ENCODE assay signal across 22 cellular contexts in genomic region chr2:39225564-39225963, GRCh38. TPM values are rescaled to one million over a fixed set of nuclear protein-coding genes. Genes with fewer than 3 reads are reported as not detected.
DNase-seq lines count a peak whose midpoint lies in the region; ATAC-seq and TF ChIP-seq lines count a peak whose summit lies in the region.
"Had no signal": no experiment of that assay in that cellular context is flagged by ENCODE, and none has a peak within 500 bp of the region (broad histone marks: within the 10 kb centered on the region; RNA-seq: fewer than 3 reads in every experiment).

No MANE protein-coding gene starts in this region.

- POLR2A ChIA-PET in activated CD8-positive, alpha-beta T cell treated with anti-CD3 and anti-CD28 coated beads for 36 hours (lab: Charles Lee): interaction anchor here (0.8 to 2.0 kb wide), 4 partner anchors 9 to 105 kb away, joined by 3 to 14 read pairs (median 7); partner anchors contain the start of gene SOS1

- no peak overlapping the region for H2AFZ ChIP-seq in KMS-11 (ENCODE audit: low read depth)
- H2AFZ ChIP-seq: GM23248 had no signal

- ATAC-seq in activated T-cell treated with anti-CD3 and anti-CD28 coated beads, Interleukin-2, amount 50 U/mL, for 72 hours (replicated peaks in 1 of 2): peak; percentile 15 to 27
- no peak for ATAC-seq in activated CD8-positive, alpha-beta T cell treated with anti-CD3 and anti-CD28 coated beads for 36 hours
- ATAC-seq in stimulated activated naive CD8-positive, alpha-beta T cell treated with anti-CD3 and anti-CD28 coated beads, Interleukin-15, Interleukin-2, amounts not matched to agents 100 U/mL and 50 U/mL, for 24 hours: peak; percentile 56
- ATAC-seq: PC-3 had no signal

- H3K27me3 ChIP-seq in KMS-11 (ENCODE audit: insufficient read depth, low read depth) (no peaks in the 10 kb centered on the region), colonic mucosa (no peaks in the 10 kb centered on the region)

- H3K4me1 Mint-ChIP-seq in activated T-cell treated with anti-CD3 and anti-CD28 coated beads, Interleukin-2, amount 50 U/mL, for 72 hours (ENCODE audit: low read depth): peaks cover 65% of the 10 kb centered on the region
- H3K4me1 Mint-ChIP-seq in activated CD8-positive, alpha-beta T cell treated with anti-CD3 and anti-CD28 coated beads for 36 hours (ENCODE audit: low read depth): peaks cover 41% of the 10 kb centered on the region

- H3K4me1 ChIP-seq in KMS-11 (ENCODE audit: low read depth, poor library complexity, severe bottlenecking): peaks cover 24% of the 10 kb centered on the region
- H3K4me1 ChIP-seq in colonic mucosa: no peaks in the 10 kb centered on the region

- H3K9me3 ChIP-seq in colonic mucosa: no peaks in the 10 kb centered on the region
- H3K9me3 ChIP-seq: Caco-2 had no signal

- no peaks in the 10 kb centered on the region for H3K79me2 ChIP-seq in KMS-11 (ENCODE audit: insufficient read depth, low read depth)

- intact Hi-C loops in activated CD8-positive, alpha-beta T cell treated with anti-CD3 and anti-CD28 coated beads for 36 hours (cut with micrococcal nuclease): no loop called here
- intact Hi-C loops in colonic mucosa (cut with DNase I): loop anchor here (5.0 kb wide), 1 partner anchor 108 kb away; no protein-coding TSS in a partner anchor

- no peak overlapping the region for H3K4me3 ChIP-seq in KMS-11 (IDR thresholded peaks at IDR 0.05; ENCODE audit: insufficient read depth, low read depth, low read length)
- H3K4me3 ChIP-seq in colonic mucosa: no peak overlapping the region
- H3K4me3 ChIP-seq: GM23248 had no signal

- H3K4me2 ChIP-seq in KMS-11: peak overlapping the region; percentile 29; the same call in 1 of the 2 replicates

- H3K36me3 ChIP-seq in KMS-11 (ENCODE audit: insufficient read depth) (no peaks in the 10 kb centered on the region), colonic mucosa (no peaks in the 10 kb centered on the region)

- H3K4me3 Mint-ChIP-seq in activated T-cell treated with anti-CD3 and anti-CD28 coated beads, Interleukin-2, amount 50 U/mL, for 72 hours: peak overlapping the region; percentile 42 to 77
- H3K4me3 Mint-ChIP-seq in activated CD8-positive, alpha-beta T cell treated with anti-CD3 and anti-CD28 coated beads for 36 hours: no peak overlapping the region
- H3K4me3 Mint-ChIP-seq: B cell; CD4-positive, CD25-positive, alpha-beta regulatory T cell; IgD-negative memory B cell had no signal

- H3K27ac Mint-ChIP-seq in activated T-cell treated with anti-CD3 and anti-CD28 coated beads, Interleukin-2, amount 50 U/mL, for 72 hours: peak overlapping the region; percentile 75
- H3K27ac Mint-ChIP-seq in activated CD8-positive, alpha-beta T cell treated with anti-CD3 and anti-CD28 coated beads for 36 hours: peak overlapping the region; percentile 68
- H3K27ac Mint-ChIP-seq: B cell, IgD-negative memory B cell had no signal

- H3K9me3 Mint-ChIP-seq in activated T-cell treated with anti-CD3 and anti-CD28 coated beads, Interleukin-2, amount 50 U/mL, for 72 hours: peaks cover 0 to 4% of the 10 kb centered on the region in 2 donors
- no peaks in the 10 kb centered on the region for H3K9me3 Mint-ChIP-seq in activated CD8-positive, alpha-beta T cell treated with anti-CD3 and anti-CD28 coated beads for 36 hours
- H3K9me3 Mint-ChIP-seq: CD4-positive, CD25-positive, alpha-beta regulatory T cell; IgD-negative memory B cell had no signal

- H4K20me1 ChIP-seq in KMS-11 (ENCODE audit: insufficient read depth): no peaks in the 10 kb centered on the region

- CTCF ChIA-PET in activated CD8-positive, alpha-beta T cell treated with anti-CD3 and anti-CD28 coated beads for 36 hours (lab: Charles Lee): interaction anchor here (0.9 to 6.4 kb wide), 5 partner anchors 10 to 164 kb away, joined by 3 to 326 read pairs (median 15); partner anchors contain the start of gene SOS1

- no peak overlapping the region for H3K27ac ChIP-seq in KMS-11
- H3K27ac ChIP-seq in colonic mucosa: no peak overlapping the region
- H3K27ac ChIP-seq: GM23248, HL-60 had no signal

- H3K36me3 Mint-ChIP-seq in activated T-cell treated with anti-CD3 and anti-CD28 coated beads, Interleukin-2, amount 50 U/mL, for 72 hours (ENCODE audit: insufficient read depth in 2 of 2): peaks cover 0 to 6% of the 10 kb centered on the region in 2 donors
- no peaks in the 10 kb centered on the region for H3K36me3 Mint-ChIP-seq in activated CD8-positive, alpha-beta T cell treated with anti-CD3 and anti-CD28 coated beads for 36 hours (ENCODE audit: low read depth)
- H3K36me3 Mint-ChIP-seq: CD4-positive, CD25-positive, alpha-beta regulatory T cell; IgD-negative memory B cell had no signal

- DNase-seq in activated T-cell treated with anti-CD3 and anti-CD28 coated beads, Interleukin-2, amount 50 U/mL, for 72 hours: no peak
- no peak for DNase-seq in activated T-cell treated with anti-CD3 and anti-CD28 coated beads, Interleukin-2, amount 50 U/mL, for 48 hours
- DNase-seq in activated CD8-positive, alpha-beta T cell treated with anti-CD3 and anti-CD28 coated beads for 36 hours: no peak
- no peak for DNase-seq in stimulated activated naive CD8-positive, alpha-beta T cell treated with anti-CD3 and anti-CD28 coated beads, Interleukin-15, Interleukin-2, amounts not matched to agents 100 U/mL and 50 U/mL, for 24 hours
- DNase-seq in colonic mucosa: no peak
- no peak for DNase-seq in RKO (ENCODE audit: low spot score)
- DNase-seq in stimulated activated CD8-positive, alpha-beta memory T cell treated with anti-CD3 and anti-CD28 coated beads, Interleukin-4, amount 100 ng/mL, for 48 hours: no peak
- DNase-seq: Caco-2; CD4-positive, CD25-positive, alpha-beta regulatory T cell; DMS153; EL; GM23248; HCEC 1CT; NCI-H187 treated with DMSO at 0.1 percent for 48 hours; NCI-H69; NK-92 treated with Interleukin-12 subunit alpha and Interleukin-12 subunit beta, amount 100 ng/mL, for 24 hours; PC-3 had no signal

- H3K27me3 Mint-ChIP-seq in activated T-cell treated with anti-CD3 and anti-CD28 coated beads, Interleukin-2, amount 50 U/mL, for 72 hours (ENCODE audit: low read depth): no peaks in the 10 kb centered on the region
- H3K27me3 Mint-ChIP-seq in activated CD8-positive, alpha-beta T cell treated with anti-CD3 and anti-CD28 coated beads for 36 hours: no peaks in the 10 kb centered on the region
- H3K27me3 Mint-ChIP-seq: B cell, IgD-negative memory B cell had no signal

- H3K9ac ChIP-seq in KMS-11 (no peak overlapping the region), colonic mucosa (ENCODE audit: low read depth in 2 of 2, low read length in 2 of 2) (no peak overlapping the region)
- H3K9ac ChIP-seq: GM23248 had no signal

- TF ChIP-seq CTCF in KMS-11 (conservative IDR thresholded peaks at IDR 0.05; ENCODE audit: low read depth, low read length) (no peak), colonic mucosa (IDR thresholded peaks at IDR 0.05) (no peak)
- no peak for TF ChIP-seq CTCF in activated CD8-positive, alpha-beta T cell treated with anti-CD3 and anti-CD28 coated beads for 36 hours (IDR thresholded peaks at IDR 0.05)

RNA-seq across cellular contexts. Expression of gene CDKL4, which starts 18.2 kb away (rescaled TPM):
- total RNA-seq in activated T-cell treated with anti-CD3 and anti-CD28 coated beads, Interleukin-2, amount 50 U/mL, for 72 hours: under 1 TPM in 1 of 2 donors, not detected in 1; 0.30 TPM
- under 1 TPM in 1 of 2 experiments, not detected in 1; 0.29 TPM for total RNA-seq in activated CD8-positive, alpha-beta T cell treated with anti-CD3 and anti-CD28 coated beads for 36 hours
- total RNA-seq in colonic mucosa: under 1 TPM in 1 of 2 donors, not detected in 1; 0.64 TPM
- total RNA-seq: B cell, LHCN-M2 had no signal
